Comparison of ENCODE assay signal across 1 cellular context in the genomic region with DNA sequence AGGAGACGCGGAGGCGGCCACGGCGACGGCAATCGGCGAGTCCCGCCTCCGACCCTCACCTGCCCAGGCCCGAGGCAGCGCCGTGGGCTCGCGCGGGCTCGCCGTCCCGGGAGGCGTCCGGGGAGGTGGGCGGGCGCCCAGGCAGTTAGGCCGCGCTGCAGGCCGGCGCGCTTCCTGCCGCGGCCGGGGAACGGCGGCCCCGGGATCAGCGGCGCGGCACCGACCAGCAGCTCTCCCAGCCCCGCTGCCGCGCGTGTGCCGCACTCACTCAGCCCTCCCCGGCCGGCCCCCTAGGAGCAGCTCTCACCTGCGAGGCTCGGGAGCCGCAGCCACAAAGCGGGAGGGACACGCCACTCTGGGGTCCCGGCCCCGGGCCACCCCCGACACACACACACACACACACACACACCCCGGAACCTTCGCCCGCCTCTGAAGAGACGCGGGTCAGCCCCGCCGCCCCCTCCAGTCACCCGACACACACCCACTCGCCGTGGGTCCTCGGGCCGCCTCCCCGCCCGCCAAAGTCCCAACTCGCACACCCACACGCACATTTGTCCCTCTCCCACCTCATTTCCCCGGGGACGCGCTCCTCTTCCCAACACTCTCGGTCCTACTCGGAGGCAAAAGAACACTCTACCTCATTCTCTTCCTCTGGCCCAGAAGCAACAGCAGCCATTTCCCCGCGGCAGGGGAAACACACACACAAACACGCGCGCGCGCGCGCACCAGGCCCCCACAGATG.
TF ChIP-seq lines count a peak whose summit lies in the region.

A gene (minus strand): TSS at position 702 of the 742 bp plus-strand sequence. CDS start 60 bp downstream, at position 642.

TF ChIP-seq in HepG2, 621 proteins besides CTCF, POLR2A, EP300 and RAD21 (continued from another document and continues in another):
- no peak for TF ChIP-seq ZFP82 (CRISPR knock-in tag; IDR thresholded peaks at IDR 0.05; ENCODE audit: borderline replicate concordance)
- TF ChIP-seq MED1 (CRISPR knock-in tag; IDR thresholded peaks at IDR 0.05), result no peak
- TF ChIP-seq, protein P1, sequence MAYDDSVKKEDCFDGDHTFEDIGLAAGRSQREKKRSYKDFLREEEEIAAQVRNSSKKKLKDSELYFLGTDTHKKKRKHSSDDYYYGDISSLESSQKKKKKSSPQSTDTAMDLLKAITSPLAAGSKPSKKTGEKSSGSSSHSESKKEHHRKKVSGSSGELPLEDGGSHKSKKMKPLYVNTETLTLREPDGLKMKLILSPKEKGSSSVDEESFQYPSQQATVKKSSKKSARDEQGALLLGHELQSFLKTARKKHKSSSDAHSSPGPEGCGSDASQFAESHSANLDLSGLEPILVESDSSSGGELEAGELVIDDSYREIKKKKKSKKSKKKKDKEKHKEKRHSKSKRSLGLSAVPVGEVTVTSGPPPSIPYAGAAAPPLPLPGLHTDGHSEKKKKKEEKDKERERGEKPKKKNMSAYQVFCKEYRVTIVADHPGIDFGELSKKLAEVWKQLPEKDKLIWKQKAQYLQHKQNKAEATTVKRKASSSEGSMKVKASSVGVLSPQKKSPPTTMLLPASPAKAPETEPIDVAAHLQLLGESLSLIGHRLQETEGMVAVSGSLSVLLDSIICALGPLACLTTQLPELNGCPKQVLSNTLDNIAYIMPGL (CRISPR knock-in tag; IDR thresholded peaks at IDR 0.05; ENCODE audit: borderline replicate concordance in 1 of 2, low read depth in 1 of 2), result peak; percentile 53 to 85; a peak in 3 of 4 replicates
- no peak for TF ChIP-seq PCBP1 (IDR thresholded peaks at IDR 0.05; ENCODE audit: borderline replicate concordance, low read depth, low read length)
- TF ChIP-seq PRMT3 (CRISPR knock-in tag; IDR thresholded peaks at IDR 0.05; ENCODE audit: borderline replicate concordance, low read depth), result 0 out of 2 replicates have a peak, but pooled peaks have one; percentile 33
- no peak for TF ChIP-seq ZNF160 (CRISPR knock-in tag; IDR thresholded peaks at IDR 0.05)
- TF ChIP-seq ZMAT3 (CRISPR knock-in tag; conservative IDR thresholded peaks at IDR 0.05), result no peak; the same call in 1 of the 2 replicates
- no peak for TF ChIP-seq NFYB (CRISPR knock-in tag; IDR thresholded peaks at IDR 0.05)
- no peak for TF ChIP-seq ZNF335 (CRISPR knock-in tag; IDR thresholded peaks at IDR 0.05)
- 0 out of 2 replicates have a peak, but pooled peaks have one; percentile 7 for TF ChIP-seq MAZ (IDR thresholded peaks at IDR 0.05; ENCODE audit: borderline replicate concordance, low read depth, low read length)
- TF ChIP-seq MAZ (CRISPR knock-in tag; IDR thresholded peaks at IDR 0.05; ENCODE audit: low read depth), result no peak
- peak; percentile 54 for TF ChIP-seq GABPB1 (CRISPR knock-in tag; IDR thresholded peaks at IDR 0.05)
- TF ChIP-seq TEAD2 (CRISPR knock-in tag; IDR thresholded peaks at IDR 0.05), result no peak
- TF ChIP-seq MEIS1 (CRISPR knock-in tag; IDR thresholded peaks at IDR 0.05; ENCODE audit: borderline replicate concordance), result no peak
- TF ChIP-seq, protein P2, sequence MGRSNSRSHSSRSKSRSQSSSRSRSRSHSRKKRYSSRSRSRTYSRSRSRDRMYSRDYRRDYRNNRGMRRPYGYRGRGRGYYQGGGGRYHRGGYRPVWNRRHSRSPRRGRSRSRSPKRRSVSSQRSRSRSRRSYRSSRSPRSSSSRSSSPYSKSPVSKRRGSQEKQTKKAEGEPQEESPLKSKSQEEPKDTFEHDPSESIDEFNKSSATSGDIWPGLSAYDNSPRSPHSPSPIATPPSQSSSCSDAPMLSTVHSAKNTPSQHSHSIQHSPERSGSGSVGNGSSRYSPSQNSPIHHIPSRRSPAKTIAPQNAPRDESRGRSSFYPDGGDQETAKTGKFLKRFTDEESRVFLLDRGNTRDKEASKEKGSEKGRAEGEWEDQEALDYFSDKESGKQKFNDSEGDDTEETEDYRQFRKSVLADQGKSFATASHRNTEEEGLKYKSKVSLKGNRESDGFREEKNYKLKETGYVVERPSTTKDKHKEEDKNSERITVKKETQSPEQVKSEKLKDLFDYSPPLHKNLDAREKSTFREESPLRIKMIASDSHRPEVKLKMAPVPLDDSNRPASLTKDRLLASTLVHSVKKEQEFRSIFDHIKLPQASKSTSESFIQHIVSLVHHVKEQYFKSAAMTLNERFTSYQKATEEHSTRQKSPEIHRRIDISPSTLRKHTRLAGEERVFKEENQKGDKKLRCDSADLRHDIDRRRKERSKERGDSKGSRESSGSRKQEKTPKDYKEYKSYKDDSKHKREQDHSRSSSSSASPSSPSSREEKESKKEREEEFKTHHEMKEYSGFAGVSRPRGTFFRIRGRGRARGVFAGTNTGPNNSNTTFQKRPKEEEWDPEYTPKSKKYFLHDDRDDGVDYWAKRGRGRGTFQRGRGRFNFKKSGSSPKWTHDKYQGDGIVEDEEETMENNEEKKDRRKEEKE (IDR thresholded peaks at IDR 0.05), result no peak
- TF ChIP-seq SP5 (CRISPR knock-in tag; IDR thresholded peaks at IDR 0.05; ENCODE audit: borderline replicate concordance, low read depth), result 0 out of 2 replicates have a peak, but pooled peaks have one; percentile 11
- TF ChIP-seq ZNF563 (CRISPR knock-in tag; IDR thresholded peaks at IDR 0.05), result peak; percentile 41; the same call in 1 of the 2 replicates
- TF ChIP-seq RBFOX2 (IDR thresholded peaks at IDR 0.05; ENCODE audit: low read depth, low read length), result peak; percentile 62
- TF ChIP-seq, protein P3, sequence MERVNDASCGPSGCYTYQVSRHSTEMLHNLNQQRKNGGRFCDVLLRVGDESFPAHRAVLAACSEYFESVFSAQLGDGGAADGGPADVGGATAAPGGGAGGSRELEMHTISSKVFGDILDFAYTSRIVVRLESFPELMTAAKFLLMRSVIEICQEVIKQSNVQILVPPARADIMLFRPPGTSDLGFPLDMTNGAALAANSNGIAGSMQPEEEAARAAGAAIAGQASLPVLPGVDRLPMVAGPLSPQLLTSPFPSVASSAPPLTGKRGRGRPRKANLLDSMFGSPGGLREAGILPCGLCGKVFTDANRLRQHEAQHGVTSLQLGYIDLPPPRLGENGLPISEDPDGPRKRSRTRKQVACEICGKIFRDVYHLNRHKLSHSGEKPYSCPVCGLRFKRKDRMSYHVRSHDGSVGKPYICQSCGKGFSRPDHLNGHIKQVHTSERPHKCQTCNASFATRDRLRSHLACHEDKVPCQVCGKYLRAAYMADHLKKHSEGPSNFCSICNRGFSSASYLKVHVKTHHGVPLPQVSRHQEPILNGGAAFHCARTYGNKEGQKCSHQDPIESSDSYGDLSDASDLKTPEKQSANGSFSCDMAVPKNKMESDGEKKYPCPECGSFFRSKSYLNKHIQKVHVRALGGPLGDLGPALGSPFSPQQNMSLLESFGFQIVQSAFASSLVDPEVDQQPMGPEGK (CRISPR knock-in tag; IDR thresholded peaks at IDR 0.05), result 0 out of 2 replicates have a peak, but pooled peaks have one; percentile 9
- no peak for TF ChIP-seq ZNF430 (CRISPR knock-in tag; IDR thresholded peaks at IDR 0.05)
- no peak for TF ChIP-seq ZNF616 (CRISPR knock-in tag; IDR thresholded peaks at IDR 0.05; ENCODE audit: low read depth)
- no peak for TF ChIP-seq CBX5 (CRISPR knock-in tag; IDR thresholded peaks at IDR 0.05; ENCODE audit: borderline replicate concordance)
- TF ChIP-seq, protein P4, sequence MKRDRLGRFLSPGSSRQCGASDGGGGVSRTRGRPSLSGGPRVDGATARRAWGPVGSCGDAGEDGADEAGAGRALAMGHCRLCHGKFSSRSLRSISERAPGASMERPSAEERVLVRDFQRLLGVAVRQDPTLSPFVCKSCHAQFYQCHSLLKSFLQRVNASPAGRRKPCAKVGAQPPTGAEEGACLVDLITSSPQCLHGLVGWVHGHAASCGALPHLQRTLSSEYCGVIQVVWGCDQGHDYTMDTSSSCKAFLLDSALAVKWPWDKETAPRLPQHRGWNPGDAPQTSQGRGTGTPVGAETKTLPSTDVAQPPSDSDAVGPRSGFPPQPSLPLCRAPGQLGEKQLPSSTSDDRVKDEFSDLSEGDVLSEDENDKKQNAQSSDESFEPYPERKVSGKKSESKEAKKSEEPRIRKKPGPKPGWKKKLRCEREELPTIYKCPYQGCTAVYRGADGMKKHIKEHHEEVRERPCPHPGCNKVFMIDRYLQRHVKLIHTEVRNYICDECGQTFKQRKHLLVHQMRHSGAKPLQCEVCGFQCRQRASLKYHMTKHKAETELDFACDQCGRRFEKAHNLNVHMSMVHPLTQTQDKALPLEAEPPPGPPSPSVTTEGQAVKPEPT (CRISPR knock-in tag; IDR thresholded peaks at IDR 0.05; ENCODE audit: low read depth), result no peak; the same call in 1 of the 2 replicates
- TF ChIP-seq, protein P5, sequence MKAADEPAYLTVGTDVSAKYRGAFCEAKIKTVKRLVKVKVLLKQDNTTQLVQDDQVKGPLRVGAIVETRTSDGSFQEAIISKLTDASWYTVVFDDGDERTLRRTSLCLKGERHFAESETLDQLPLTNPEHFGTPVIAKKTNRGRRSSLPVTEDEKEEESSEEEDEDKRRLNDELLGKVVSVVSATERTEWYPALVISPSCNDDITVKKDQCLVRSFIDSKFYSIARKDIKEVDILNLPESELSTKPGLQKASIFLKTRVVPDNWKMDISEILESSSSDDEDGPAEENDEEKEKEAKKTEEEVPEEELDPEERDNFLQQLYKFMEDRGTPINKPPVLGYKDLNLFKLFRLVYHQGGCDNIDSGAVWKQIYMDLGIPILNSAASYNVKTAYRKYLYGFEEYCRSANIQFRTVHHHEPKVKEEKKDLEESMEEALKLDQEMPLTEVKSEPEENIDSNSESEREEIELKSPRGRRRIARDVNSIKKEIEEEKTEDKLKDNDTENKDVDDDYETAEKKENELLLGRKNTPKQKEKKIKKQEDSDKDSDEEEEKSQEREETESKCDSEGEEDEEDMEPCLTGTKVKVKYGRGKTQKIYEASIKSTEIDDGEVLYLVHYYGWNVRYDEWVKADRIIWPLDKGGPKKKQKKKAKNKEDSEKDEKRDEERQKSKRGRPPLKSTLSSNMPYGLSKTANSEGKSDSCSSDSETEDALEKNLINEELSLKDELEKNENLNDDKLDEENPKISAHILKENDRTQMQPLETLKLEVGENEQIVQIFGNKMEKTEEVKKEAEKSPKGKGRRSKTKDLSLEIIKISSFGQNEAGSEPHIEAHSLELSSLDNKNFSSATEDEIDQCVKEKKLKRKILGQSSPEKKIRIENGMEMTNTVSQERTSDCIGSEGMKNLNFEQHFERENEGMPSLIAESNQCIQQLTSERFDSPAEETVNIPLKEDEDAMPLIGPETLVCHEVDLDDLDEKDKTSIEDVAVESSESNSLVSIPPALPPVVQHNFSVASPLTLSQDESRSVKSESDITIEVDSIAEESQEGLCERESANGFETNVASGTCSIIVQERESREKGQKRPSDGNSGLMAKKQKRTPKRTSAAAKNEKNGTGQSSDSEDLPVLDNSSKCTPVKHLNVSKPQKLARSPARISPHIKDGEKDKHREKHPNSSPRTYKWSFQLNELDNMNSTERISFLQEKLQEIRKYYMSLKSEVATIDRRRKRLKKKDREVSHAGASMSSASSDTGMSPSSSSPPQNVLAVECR (CRISPR knock-in tag; IDR thresholded peaks at IDR 0.05; ENCODE audit: borderline replicate concordance), result peak; percentile 42; the same call in 1 of the 2 replicates
- no peak for TF ChIP-seq ZNF891 (CRISPR knock-in tag; IDR thresholded peaks at IDR 0.05)
- TF ChIP-seq ARNT (IDR thresholded peaks at IDR 0.05), result no peak
- TF ChIP-seq FOXA1 (IDR thresholded peaks at IDR 0.05), result no peak
- TF ChIP-seq FOXA1 (CRISPR knock-in tag; IDR thresholded peaks at IDR 0.05), result no peak
- 0 out of 2 replicates have a peak, but pooled peaks have one; percentile 22 for TF ChIP-seq RNF2 (conservative IDR thresholded peaks at IDR 0.05; ENCODE audit: low read depth)
- TF ChIP-seq NCOA5 (CRISPR knock-in tag; IDR thresholded peaks at IDR 0.05), result no peak
- TF ChIP-seq, protein P6, sequence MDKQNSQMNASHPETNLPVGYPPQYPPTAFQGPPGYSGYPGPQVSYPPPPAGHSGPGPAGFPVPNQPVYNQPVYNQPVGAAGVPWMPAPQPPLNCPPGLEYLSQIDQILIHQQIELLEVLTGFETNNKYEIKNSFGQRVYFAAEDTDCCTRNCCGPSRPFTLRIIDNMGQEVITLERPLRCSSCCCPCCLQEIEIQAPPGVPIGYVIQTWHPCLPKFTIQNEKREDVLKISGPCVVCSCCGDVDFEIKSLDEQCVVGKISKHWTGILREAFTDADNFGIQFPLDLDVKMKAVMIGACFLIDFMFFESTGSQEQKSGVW (CRISPR knock-in tag; IDR thresholded peaks at IDR 0.05; ENCODE audit: borderline replicate concordance), result 0 out of 2 replicates have a peak, but pooled peaks have one; percentile 26
- TF ChIP-seq ZFX (CRISPR knock-in tag; IDR thresholded peaks at IDR 0.05; ENCODE audit: low read depth), result peak; percentile 91
- no peak for TF ChIP-seq NFATC3 (CRISPR knock-in tag; IDR thresholded peaks at IDR 0.05)
- TF ChIP-seq CCDC6 (CRISPR knock-in tag; IDR thresholded peaks at IDR 0.05), result 0 out of 2 replicates have a peak, but pooled peaks have one; percentile 31
- TF ChIP-seq THAP11 (CRISPR knock-in tag; IDR thresholded peaks at IDR 0.05), result 0 out of 2 replicates have a peak, but pooled peaks have one; percentile 24
- no peak; the same call in 1 of the 2 replicates for TF ChIP-seq ZNF761 (CRISPR knock-in tag; conservative IDR thresholded peaks at IDR 0.05)
- TF ChIP-seq ZNF296 (CRISPR knock-in tag; conservative IDR thresholded peaks at IDR 0.05), result no peak
- TF ChIP-seq CEBPG (CRISPR knock-in tag; IDR thresholded peaks at IDR 0.05), result no peak
- TF ChIP-seq ARID2 (CRISPR knock-in tag; IDR thresholded peaks at IDR 0.05; ENCODE audit: borderline replicate concordance), result peak; percentile 17; the same call in 1 of the 2 replicates
- no peak for TF ChIP-seq ZBTB7B (CRISPR knock-in tag; IDR thresholded peaks at IDR 0.05)
- peak; percentile 66 for TF ChIP-seq ARNT2 (CRISPR knock-in tag; IDR thresholded peaks at IDR 0.05; ENCODE audit: low read depth)
- TF ChIP-seq, protein P7, sequence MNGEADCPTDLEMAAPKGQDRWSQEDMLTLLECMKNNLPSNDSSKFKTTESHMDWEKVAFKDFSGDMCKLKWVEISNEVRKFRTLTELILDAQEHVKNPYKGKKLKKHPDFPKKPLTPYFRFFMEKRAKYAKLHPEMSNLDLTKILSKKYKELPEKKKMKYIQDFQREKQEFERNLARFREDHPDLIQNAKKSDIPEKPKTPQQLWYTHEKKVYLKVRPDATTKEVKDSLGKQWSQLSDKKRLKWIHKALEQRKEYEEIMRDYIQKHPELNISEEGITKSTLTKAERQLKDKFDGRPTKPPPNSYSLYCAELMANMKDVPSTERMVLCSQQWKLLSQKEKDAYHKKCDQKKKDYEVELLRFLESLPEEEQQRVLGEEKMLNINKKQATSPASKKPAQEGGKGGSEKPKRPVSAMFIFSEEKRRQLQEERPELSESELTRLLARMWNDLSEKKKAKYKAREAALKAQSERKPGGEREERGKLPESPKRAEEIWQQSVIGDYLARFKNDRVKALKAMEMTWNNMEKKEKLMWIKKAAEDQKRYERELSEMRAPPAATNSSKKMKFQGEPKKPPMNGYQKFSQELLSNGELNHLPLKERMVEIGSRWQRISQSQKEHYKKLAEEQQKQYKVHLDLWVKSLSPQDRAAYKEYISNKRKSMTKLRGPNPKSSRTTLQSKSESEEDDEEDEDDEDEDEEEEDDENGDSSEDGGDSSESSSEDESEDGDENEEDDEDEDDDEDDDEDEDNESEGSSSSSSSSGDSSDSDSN (CRISPR knock-in tag; IDR thresholded peaks at IDR 0.05), result peak; percentile 98; the same call in 1 of the 2 replicates
- TF ChIP-seq NFE2 (CRISPR knock-in tag; IDR thresholded peaks at IDR 0.05), result no peak
- TF ChIP-seq SKI (IDR thresholded peaks at IDR 0.05; ENCODE audit: partially characterized antibody), result peak; percentile 54
- TF ChIP-seq FOXK2 (IDR thresholded peaks at IDR 0.05), result no peak
